ENCODE assay signal across 1 cellular context in the genomic region with DNA sequence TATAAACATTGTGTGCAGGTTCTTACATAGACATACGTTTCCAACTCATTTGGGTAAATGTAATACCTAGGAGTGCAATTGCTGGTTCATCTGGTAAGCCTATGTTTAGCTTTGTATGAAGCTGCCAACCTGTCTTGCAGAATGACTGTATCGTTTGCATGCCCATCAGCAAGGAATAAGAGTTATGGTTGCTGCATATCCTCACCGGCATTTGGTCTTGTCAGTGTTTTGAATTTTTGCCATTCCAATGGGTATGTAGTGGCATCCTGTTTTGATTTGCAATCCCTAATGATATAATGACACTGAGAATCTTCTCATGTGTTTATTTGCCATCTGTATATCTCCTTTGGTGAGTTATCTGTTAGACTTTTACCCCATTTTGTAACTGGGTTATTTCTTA.
TF ChIP-seq lines count a peak whose summit lies in the region.

No MANE protein-coding gene starts in this region.

TF ChIP-seq in SK-N-SH, 30 proteins besides CTCF, POLR2A, EP300 and RAD21 (continued from another document):
- TF ChIP-seq, protein P1, sequence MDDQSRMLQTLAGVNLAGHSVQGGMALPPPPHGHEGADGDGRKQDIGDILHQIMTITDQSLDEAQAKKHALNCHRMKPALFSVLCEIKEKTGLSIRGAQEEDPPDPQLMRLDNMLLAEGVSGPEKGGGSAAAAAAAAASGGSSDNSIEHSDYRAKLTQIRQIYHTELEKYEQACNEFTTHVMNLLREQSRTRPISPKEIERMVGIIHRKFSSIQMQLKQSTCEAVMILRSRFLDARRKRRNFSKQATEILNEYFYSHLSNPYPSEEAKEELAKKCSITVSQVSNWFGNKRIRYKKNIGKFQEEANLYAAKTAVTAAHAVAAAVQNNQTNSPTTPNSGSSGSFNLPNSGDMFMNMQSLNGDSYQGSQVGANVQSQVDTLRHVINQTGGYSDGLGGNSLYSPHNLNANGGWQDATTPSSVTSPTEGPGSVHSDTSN (IDR thresholded peaks at IDR 0.05): peak; percentile 88
- TF ChIP-seq FOSL2 (IDR thresholded peaks at IDR 0.05; ENCODE audit: borderline replicate concordance, low read depth) (peak; percentile 23; the same call in 1 of the 2 replicates), CHD2 (IDR thresholded peaks at IDR 0.05; ENCODE audit: low read length, partially characterized antibody) (no peak), RXRA (IDR thresholded peaks at IDR 0.05; ENCODE audit: borderline replicate concordance, low read depth) (no peak), JUND (IDR thresholded peaks at IDR 0.05) (no peak), YY1 (IDR thresholded peaks at IDR 0.05; ENCODE audit: low read depth) (no peak)
- TF ChIP-seq, protein P2, sequence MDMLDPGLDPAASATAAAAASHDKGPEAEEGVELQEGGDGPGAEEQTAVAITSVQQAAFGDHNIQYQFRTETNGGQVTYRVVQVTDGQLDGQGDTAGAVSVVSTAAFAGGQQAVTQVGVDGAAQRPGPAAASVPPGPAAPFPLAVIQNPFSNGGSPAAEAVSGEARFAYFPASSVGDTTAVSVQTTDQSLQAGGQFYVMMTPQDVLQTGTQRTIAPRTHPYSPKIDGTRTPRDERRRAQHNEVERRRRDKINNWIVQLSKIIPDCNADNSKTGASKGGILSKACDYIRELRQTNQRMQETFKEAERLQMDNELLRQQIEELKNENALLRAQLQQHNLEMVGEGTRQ (IDR thresholded peaks at IDR 0.05; ENCODE audit: borderline replicate concordance, low read depth, low read length): no peak
